Comparison of ENCODE assay signal across 9 cellular contexts in genomic region chr16:84726670-84727467, GRCh38. TPM values are rescaled to one million over a fixed set of nuclear protein-coding genes. Genes with fewer than 3 reads are reported as not detected.
A peak's percentile ranks its signal among the peaks of the same experiment; 100 is the strongest.
DNase-seq lines count a peak whose midpoint lies in the region; ATAC-seq, FAIRE-seq and TF ChIP-seq lines count a peak whose summit lies in the region.
"Had no signal": no experiment of that assay in that cellular context is flagged by ENCODE, and none has a peak within 500 bp of the region (broad histone marks: within the 10 kb centered on the region; RNA-seq: fewer than 3 reads in every experiment).

No MANE protein-coding gene starts in this region.

- DNase-seq in GM12865 (ENCODE audit: low read depth) (peak; percentile 75), HL-60 (ENCODE audit: low read depth in 1 of 2, low spot score in 1 of 2) (peak; percentile 51 to 86), astrocyte (ENCODE audit: low read depth) (no peak), neural crest cell (ENCODE audit: low read depth, low spot score) (no peak), foreskin fibroblast (no peak), NCI-H187 (lab: John Stamatoyannopoulos, UW) (no peak), RPMI8226 (no peak)

- H3K9ac ChIP-seq in astrocyte (ENCODE audit: low read length) = no peak overlapping the region

- H3K27me3 Mint-ChIP-seq in astrocyte (ENCODE audit: low read depth, unreplicated experiment) (no peaks in the 10 kb centered on the region), neural crest cell (ENCODE audit: low read depth) (no peaks in the 10 kb centered on the region)

- H4K20me1 ChIP-seq in astrocyte (ENCODE audit: insufficient read depth, low read length) = peaks cover 55% of the 10 kb centered on the region

- no peak for ATAC-seq in HG03025 (IDR thresholded peaks at IDR 0.05; ENCODE audit: low FRiP score, unreplicated experiment)

- H3K9me3 Mint-ChIP-seq in astrocyte (ENCODE audit: unreplicated experiment) = no peaks in the 10 kb centered on the region
- H3K9me3 Mint-ChIP-seq in neural crest cell = no peaks in the 10 kb centered on the region

- H3K27ac ChIP-seq in HL-60 (replicated peaks) = peak overlapping the region; percentile 67
- H3K27ac ChIP-seq in astrocyte (ENCODE audit: low read depth, low read length) = no peak overlapping the region

- H3K4me1 Mint-ChIP-seq in astrocyte (ENCODE audit: low read depth, unreplicated experiment) (peaks cover 51% of the 10 kb centered on the region), neural crest cell (peaks cover 71% of the 10 kb centered on the region)

- H2AFZ ChIP-seq in astrocyte (ENCODE audit: low read depth, low read length) = no peak overlapping the region

- no peak overlapping the region for H3K4me3 Mint-ChIP-seq in astrocyte (ENCODE audit: unreplicated experiment)
- peak overlapping the region; percentile 58 for H3K4me3 Mint-ChIP-seq in neural crest cell

- TF ChIP-seq CTCF in GM12865 (IDR thresholded peaks at IDR 0.05; ENCODE audit: insufficient read depth, low read depth, low read length, missing control alignments) (no peak), HL-60 (IDR thresholded peaks at IDR 0.05; ENCODE audit: insufficient read depth, low read length) (no peak), astrocyte (IDR thresholded peaks at IDR 0.05; ENCODE audit: insufficient read depth, low read depth, low read length) (no peak), neural crest cell (conservative IDR thresholded peaks at IDR 0.05) (no peak), foreskin fibroblast (IDR thresholded peaks at IDR 0.05; ENCODE audit: low read depth, low read length) (no peak)

- H3K27me3 ChIP-seq in HL-60 (ENCODE audit: insufficient read depth, poor library complexity, severe bottlenecking) (no peaks in the 10 kb centered on the region), astrocyte (ENCODE audit: insufficient read depth, low read length) (no peaks in the 10 kb centered on the region)
- H3K27me3 ChIP-seq: adrenal gland had no signal

- peak overlapping the region; percentile 33 for H3K4me3 ChIP-seq in GM12865 (ENCODE audit: low read depth, low read length)
- H3K4me3 ChIP-seq in HL-60 (replicated peaks; ENCODE audit: insufficient read depth, low read length) = peak overlapping the region; percentile 27
- H3K4me3 ChIP-seq in astrocyte (ENCODE audit: insufficient read depth, low read depth, low read length) = no peak overlapping the region
- no peak overlapping the region for H3K4me3 ChIP-seq in foreskin fibroblast (ENCODE audit: low read depth in 1 of 2, low read length in 2 of 2)
- H3K4me3 ChIP-seq: adrenal gland had no signal

- peaks cover 90% of the 10 kb centered on the region for H3K79me2 ChIP-seq in astrocyte (ENCODE audit: insufficient read depth, low read length)

- FAIRE-seq in astrocyte (lab: Jason Lieb, UNC) = no peak

- peak overlapping the region; percentile 30 for H3K4me2 ChIP-seq in astrocyte (ENCODE audit: low read length)

- H3K9me3 ChIP-seq in astrocyte (ENCODE audit: insufficient read depth, low read depth, low read length) = no peaks in the 10 kb centered on the region
- H3K9me3 ChIP-seq: adrenal gland had no signal

- H3K36me3 Mint-ChIP-seq in astrocyte (ENCODE audit: low read depth, unreplicated experiment) (no peaks in the 10 kb centered on the region), neural crest cell (ENCODE audit: low read depth) (no peaks in the 10 kb centered on the region)

- peaks cover 25% of the 10 kb centered on the region for H3K4me1 ChIP-seq in astrocyte (ENCODE audit: insufficient read depth, low read length)

- no peaks in the 10 kb centered on the region for H3K36me3 ChIP-seq in astrocyte (ENCODE audit: insufficient read depth, low read length)
- H3K36me3 ChIP-seq: adrenal gland had no signal

- H3K27ac Mint-ChIP-seq in astrocyte (ENCODE audit: unreplicated experiment) (no peak overlapping the region), neural crest cell (ENCODE audit: unreplicated experiment) (no peak overlapping the region)

RNA-seq across cellular contexts. Expression of gene USP10, which starts 27.1 kb away (rescaled TPM):
- total RNA-seq in astrocyte (105 and 107 TPM in 2 replicates), neural crest cell (149 and 150 TPM in 2 replicates)

Comparison
In these comparisons a context has a peak if more than half of its experiments do, and no peak if none do; other contexts are left out.
1. DNase-seq: peak in GM12865 (single experiment) and HL-60 (2 of 2); none in astrocyte (single experiment), neural crest cell (single experiment), foreskin fibroblast (0 of 2), NCI-H187 (0 of 2) and RPMI8226 (single experiment).
2. H3K4me3 ChIP-seq: peak in GM12865 (single experiment) and HL-60 (single experiment); none in astrocyte (single experiment) and foreskin fibroblast (0 of 2).